In genomic region chr20:13868331-13868730, GRCh38 we compare ENCODE assay signal across 13 cellular contexts.
A peak's percentile ranks its signal among the peaks of the same experiment; 100 is the strongest.
DNase-seq lines count a peak whose midpoint lies in the region; ATAC-seq, FAIRE-seq and TF ChIP-seq lines count a peak whose summit lies in the region.
"Had no signal": no experiment of that assay in that cellular context is flagged by ENCODE, and none has a peak within 500 bp of the region (broad histone marks: within the 10 kb centered on the region; RNA-seq: fewer than 3 reads in every experiment).

No MANE protein-coding gene starts in this region.

- TF ChIP-seq CTCF in astrocyte (IDR thresholded peaks at IDR 0.05; ENCODE audit: insufficient read depth, low read depth, low read length): no peak

- no peaks in the 10 kb centered on the region for H3K9me3 ChIP-seq in astrocyte (ENCODE audit: insufficient read depth, low read depth, low read length)
- H3K9me3 ChIP-seq: gastrocnemius medialis had no signal

- H3K4me1 Mint-ChIP-seq in astrocyte (ENCODE audit: low read depth, unreplicated experiment): peaks cover 23% of the 10 kb centered on the region
- H3K4me1 Mint-ChIP-seq: B cell had no signal

- no peak overlapping the region for H3K27ac Mint-ChIP-seq in astrocyte (ENCODE audit: unreplicated experiment)
- H3K27ac Mint-ChIP-seq: B cell had no signal

- no peaks in the 10 kb centered on the region for H4K20me1 ChIP-seq in astrocyte (ENCODE audit: insufficient read depth, low read length)

- H3K27me3 ChIP-seq in astrocyte (ENCODE audit: insufficient read depth, low read length): no peaks in the 10 kb centered on the region
- H3K27me3 ChIP-seq: gastrocnemius medialis had no signal

- FAIRE-seq in astrocyte (lab: Jason Lieb, UNC): no peak

- no peaks in the 10 kb centered on the region for H3K79me2 ChIP-seq in astrocyte (ENCODE audit: insufficient read depth, low read length)

- H2AFZ ChIP-seq in astrocyte (ENCODE audit: low read depth, low read length): no peak overlapping the region

- H3K9me3 Mint-ChIP-seq in astrocyte (ENCODE audit: unreplicated experiment): no peaks in the 10 kb centered on the region

- no peaks in the 10 kb centered on the region for H3K27me3 Mint-ChIP-seq in astrocyte (ENCODE audit: low read depth, unreplicated experiment)
- H3K27me3 Mint-ChIP-seq: B cell had no signal

- no peak overlapping the region for H3K4me3 ChIP-seq in astrocyte (ENCODE audit: insufficient read depth, low read depth, low read length)
- H3K4me3 ChIP-seq: gastrocnemius medialis had no signal

- H3K4me3 Mint-ChIP-seq in astrocyte (ENCODE audit: unreplicated experiment): no peak overlapping the region
- H3K4me3 Mint-ChIP-seq: B cell had no signal

- H3K36me3 ChIP-seq in astrocyte (ENCODE audit: insufficient read depth, low read length): no peaks in the 10 kb centered on the region
- H3K36me3 ChIP-seq: gastrocnemius medialis had no signal

- H3K4me2 ChIP-seq in astrocyte (ENCODE audit: low read length): no peak overlapping the region

- peaks cover 5% of the 10 kb centered on the region for H3K4me1 ChIP-seq in astrocyte (ENCODE audit: insufficient read depth, low read length)

- H3K27ac ChIP-seq in astrocyte (ENCODE audit: low read depth, low read length): no peak overlapping the region
- H3K27ac ChIP-seq: gastrocnemius medialis had no signal

- H3K9ac ChIP-seq in astrocyte (ENCODE audit: low read length): no peak overlapping the region

- DNase-seq in AG08396 (ENCODE audit: low spot score) (peak; percentile 46), HT1080 (ENCODE audit: low read depth) (peak; percentile 74), astrocyte (ENCODE audit: low read depth) (peak; percentile 36), midbrain (lab: John Stamatoyannopoulos, UW) (peak; percentile 15), UCSD-AML1 (lab: John Stamatoyannopoulos, UW; ENCODE audit: unreplicated experiment) (no peak), NCI-H1417 (lab: John Stamatoyannopoulos, UW) (no peak)
- DNase-seq: gastrocnemius medialis, GDM1, NCI-H1436, T1000 had no signal

- ATAC-seq in HG03342 (IDR thresholded peaks at IDR 0.05; ENCODE audit: unreplicated experiment): no peak
- no peak for ATAC-seq in HG02623 (IDR thresholded peaks at IDR 0.05; ENCODE audit: unreplicated experiment)
- ATAC-seq: gastrocnemius medialis had no signal

- no peaks in the 10 kb centered on the region for H3K36me3 Mint-ChIP-seq in astrocyte (ENCODE audit: low read depth, unreplicated experiment)

Comparison
In these comparisons a context has a peak if more than half of its experiments do, and no peak if none do; other contexts are left out.
1. DNase-seq: peak in AG08396 (single experiment), HT1080 (single experiment), astrocyte (single experiment) and midbrain (single experiment); none in UCSD-AML1 (single experiment) and NCI-H1417 (0 of 3).